Comparison of ENCODE assay signal across 8 cellular contexts in the genomic region with DNA sequence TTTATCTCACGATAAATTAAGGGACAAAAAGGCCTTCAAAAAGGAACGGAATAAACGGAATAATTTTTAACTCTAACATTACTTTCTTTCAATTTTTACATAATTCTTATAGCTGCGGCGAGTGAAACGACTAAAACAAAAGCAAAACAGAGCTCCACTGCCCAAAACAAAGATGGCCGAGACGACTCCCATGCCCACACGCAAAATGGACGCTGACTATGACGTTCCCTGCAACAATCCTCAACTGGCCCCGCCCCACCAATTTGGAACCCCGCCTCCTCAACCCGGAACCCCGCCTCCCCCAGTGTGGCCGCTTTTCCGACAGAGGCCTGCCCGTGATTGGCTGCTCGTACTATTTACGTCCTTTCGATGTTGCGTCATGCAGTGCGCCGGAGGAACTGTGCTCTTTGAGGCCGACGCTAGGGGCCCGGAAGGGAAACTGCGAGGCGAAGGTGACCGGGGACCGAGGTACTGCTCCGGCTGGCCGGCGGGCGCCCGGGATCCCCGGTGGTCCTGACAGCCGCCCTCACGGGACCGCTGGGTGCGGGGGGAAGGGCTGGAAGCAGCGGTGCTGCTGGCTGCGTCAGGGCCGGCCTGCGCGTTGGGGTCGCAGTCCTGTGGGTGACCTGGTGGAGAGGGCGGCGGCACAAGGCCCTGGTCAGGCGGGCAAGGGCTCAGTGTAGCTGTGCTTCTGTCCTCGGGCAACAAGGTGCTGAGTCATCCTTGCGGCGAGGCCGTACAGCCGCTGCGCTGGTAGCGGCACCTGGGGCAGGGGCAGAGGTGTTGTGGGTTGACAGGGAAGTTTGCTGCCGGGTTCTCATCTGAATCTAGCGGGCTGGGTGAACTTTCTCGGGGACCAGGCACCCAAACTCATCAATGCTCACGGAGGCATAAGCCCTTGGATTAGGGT. TPM values are rescaled to one million over a fixed set of nuclear protein-coding genes. Genes with fewer than 3 reads are reported as not detected.
A peak's percentile ranks its signal among the peaks of the same experiment; 100 is the strongest.
DNase-seq lines count a peak whose midpoint lies in the region; ATAC-seq and TF ChIP-seq lines count a peak whose summit lies in the region.

A gene with protein sequence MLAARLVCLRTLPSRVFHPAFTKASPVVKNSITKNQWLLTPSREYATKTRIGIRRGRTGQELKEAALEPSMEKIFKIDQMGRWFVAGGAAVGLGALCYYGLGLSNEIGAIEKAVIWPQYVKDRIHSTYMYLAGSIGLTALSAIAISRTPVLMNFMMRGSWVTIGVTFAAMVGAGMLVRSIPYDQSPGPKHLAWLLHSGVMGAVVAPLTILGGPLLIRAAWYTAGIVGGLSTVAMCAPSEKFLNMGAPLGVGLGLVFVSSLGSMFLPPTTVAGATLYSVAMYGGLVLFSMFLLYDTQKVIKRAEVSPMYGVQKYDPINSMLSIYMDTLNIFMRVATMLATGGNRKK (plus strand): TSS at position 384 of the 910 bp plus-strand sequence. CDS start 1,992 bp downstream, outside the sequence.

- TF ChIP-seq CTCF in GM12874 (IDR thresholded peaks at IDR 0.05; ENCODE audit: insufficient read depth, low read depth, low read length) (peak; percentile 22), adrenal gland (IDR thresholded peaks at IDR 0.05) (peak; percentile 8 to 70 (median 46)), heart left ventricle (IDR thresholded peaks at IDR 0.05) (peak in 10 of 12 donors; percentile 15 to 51 (median 36)), upper lobe of right lung (IDR thresholded peaks at IDR 0.05) (peak; percentile 43)

- intact Hi-C loops in adrenal gland (cut with DNase I) (no loop called here), heart left ventricle (cut with DNase I) (no loop called here), posterior cingulate gyrus (cut with DNase I) (loop anchor here (5.0 kb wide), 1 partner anchor 188 kb away; the partner anchor contains the start of gene CCSER2), upper lobe of right lung (cut with DNase I) (no loop called here)

- peak; percentile 96 for DNase-seq in NCI-H1436 (lab: John Stamatoyannopoulos, UW)
- DNase-seq in T-cell = peak; percentile 95 to 100 (median 99)
- DNase-seq in adrenal gland = peak; percentile 99 to 100 (median 99)
- peak; percentile 98 to 99 (median 99) for DNase-seq in heart left ventricle
- DNase-seq in posterior cingulate gyrus = peak; percentile 98 to 100 (median 99)
- DNase-seq in upper lobe of right lung = peak; percentile 99

- H3K36me3 ChIP-seq in adrenal gland (replicated peaks in 1 of 2) (peaks cover 0 to 23% of the 10 kb centered on the region in 2 donors), heart left ventricle (peaks cover 0 to 33% (median 31%) of the 10 kb centered on the region in 9 donors), upper lobe of right lung (peaks cover 30% of the 10 kb centered on the region)

- CTCF ChIA-PET in T-cell (lab: Charles Lee) = interaction anchor here (0.5 to 3.2 kb wide), 7 partner anchors 8 to 271 kb away, joined by 3 to 31 read pairs (median 6); no protein-coding TSS in a partner anchor

- WGBS in adrenal gland, 4 donors = 0 to 1% (median 1%) methylated on average over 21 to 61 of the region's 61 CpGs
- WGBS in heart left ventricle, 4 donors = 0 to 1% (median 0%) methylated on average over 34 to 61 of the region's 61 CpGs

- H3K27ac ChIP-seq in adrenal gland (peak within 1 kb of the TSS; percentile 86 to 99 (median 97)), heart left ventricle (peak within 1 kb of the TSS; percentile 91 to 99 (median 96)), upper lobe of right lung (peak within 1 kb of the TSS; percentile 99)

- TF ChIP-seq POLR2A in adrenal gland (IDR thresholded peaks at IDR 0.05) (peak; percentile 92 to 95), heart left ventricle (IDR thresholded peaks at IDR 0.05) (peak; percentile 73 to 90)

- ATAC-seq in HG02798 (IDR thresholded peaks at IDR 0.05; ENCODE audit: poor library complexity, unreplicated experiment) (peak; percentile 99), T-cell (replicated peaks in 1 of 4) (peak; percentile 95 to 99 (median 96)), heart left ventricle (peak; percentile 99), upper lobe of right lung (peak; percentile 99)

- H3K27me3 ChIP-seq in adrenal gland (no peaks in the 10 kb centered on the region), heart left ventricle (no peaks in the 10 kb centered on the region), upper lobe of right lung (no peaks in the 10 kb centered on the region)

- H3K9me3 ChIP-seq in adrenal gland (replicated peaks in 1 of 3) (no peaks in the 10 kb centered on the region), heart left ventricle (no peaks in the 10 kb centered on the region), upper lobe of right lung (no peaks in the 10 kb centered on the region)

- H3K27me3 Mint-ChIP-seq in T-cell = no peaks in the 10 kb centered on the region

- no peaks in the 10 kb centered on the region for H3K9me3 Mint-ChIP-seq in T-cell

- peak within 1 kb of the TSS; percentile 85 to 99 (median 86) for H3K4me3 ChIP-seq in adrenal gland
- peak within 1 kb of the TSS; percentile 72 to 100 (median 92) for H3K4me3 ChIP-seq in heart left ventricle
- peak within 1 kb of the TSS; percentile 100 for H3K4me3 ChIP-seq in upper lobe of right lung

- POLR2A ChIA-PET in T-cell (lab: Charles Lee) = interaction anchor here (0.6 to 2.0 kb wide), 6 partner anchors 9 to 195 kb away, joined by 4 to 8 read pairs (median 4); no protein-coding TSS in a partner anchor

- peaks cover 14% of the 10 kb centered on the region for H3K36me3 Mint-ChIP-seq in T-cell

- H3K4me1 Mint-ChIP-seq in T-cell = peaks cover 20 to 33% (median 33%) of the 10 kb centered on the region in 3 donors

- peak within 1 kb of the TSS; percentile 97 to 100 for H3K27ac Mint-ChIP-seq in T-cell

- peak within 1 kb of the TSS; percentile 89 to 96 (median 94) for H3K4me3 Mint-ChIP-seq in T-cell

- H3K4me1 ChIP-seq in adrenal gland (replicated peaks in 1 of 2) (peaks cover 9 to 17% of the 10 kb centered on the region in 2 donors), heart left ventricle (peaks cover 8 to 27% (median 18%) of the 10 kb centered on the region in 12 donors), upper lobe of right lung (peaks cover 17% of the 10 kb centered on the region)

RNA-seq across cellular contexts. Expression of the gene that starts here (rescaled TPM):
- total RNA-seq in T-cell (10 to 100 TPM; 68.6 to 84.9 (median 83.8) TPM), adrenal gland (100 to 1,000 TPM; 195 to 327 (median 266) TPM), heart left ventricle (100 to 1,000 TPM; 299 to 603 (median 393) TPM), upper lobe of right lung (117 TPM)
- polyA plus RNA-seq in adrenal gland (100 to 1,000 TPM in 1 of 3 donors, 10 to 100 TPM in 2; 77.3 to 492 (median 96.0) TPM), heart left ventricle (100 to 1,000 TPM; 274 to 449 TPM)

Comparison
In these comparisons a context has a peak if more than half of its experiments do, and no peak if none do; other contexts are left out.
1. Peak in every context shown above with its lines: DNase-seq, ATAC-seq, H3K4me3 ChIP-seq and H3K27ac ChIP-seq.